ENCODE assay signal across 8 cellular contexts in genomic region chr11:119323532-119324033, GRCh38. TPM values are rescaled to one million over a fixed set of nuclear protein-coding genes. Genes with fewer than 3 reads are reported as not detected.
DNase-seq lines count a peak whose midpoint lies in the region; ATAC-seq and TF ChIP-seq lines count a peak whose summit lies in the region.

No MANE protein-coding gene starts in this region.

- H3K79me2 ChIP-seq in PC-3 (ENCODE audit: low read length) (no peaks in the 10 kb centered on the region), fibroblast of lung (ENCODE audit: control insufficient read depth, insufficient read depth, low read length) (no peaks in the 10 kb centered on the region)

- no peak for TF ChIP-seq POLR2A in thyroid gland (IDR thresholded peaks at IDR 0.05)

- H3K9me2 ChIP-seq in PC-3 (replicated peaks; ENCODE audit: low read length): no peaks in the 10 kb centered on the region

- no peaks in the 10 kb centered on the region for H3K36me3 ChIP-seq in CD4-positive, CD25-positive, alpha-beta regulatory T cell (ENCODE audit: control insufficient read depth, insufficient read depth, low read length)
- H3K36me3 ChIP-seq in PC-3 (ENCODE audit: low read depth, low read length) (no peaks in the 10 kb centered on the region), fibroblast of lung (ENCODE audit: control insufficient read depth, insufficient read depth, low read length) (no peaks in the 10 kb centered on the region), neutrophil (no peaks in the 10 kb centered on the region), thyroid gland (no peaks in the 10 kb centered on the region)

- H3K27me3 Mint-ChIP-seq in CD4-positive, CD25-positive, alpha-beta regulatory T cell: peaks cover 10% of the 10 kb centered on the region
- peaks cover 14% of the 10 kb centered on the region for H3K27me3 Mint-ChIP-seq in activated T-cell treated with anti-CD3 and anti-CD28 coated beads, Interleukin-2, amount 50 U/mL, for 24 hours

- no peaks in the 10 kb centered on the region for H3K27me3 ChIP-seq in CD4-positive, CD25-positive, alpha-beta regulatory T cell (ENCODE audit: control insufficient read depth, insufficient read depth, low read length)
- H3K27me3 ChIP-seq in PC-3 (ENCODE audit: low read length): no peaks in the 10 kb centered on the region
- H3K27me3 ChIP-seq in fibroblast of lung (ENCODE audit: control insufficient read depth, insufficient read depth, low read length): no peaks in the 10 kb centered on the region
- peaks cover 56% of the 10 kb centered on the region for H3K27me3 ChIP-seq in neutrophil
- peaks cover 8% of the 10 kb centered on the region for H3K27me3 ChIP-seq in thyroid gland

- no TSS peak for BruUV-seq in PC-3 (replicated peaks; lab: Mats Ljungman, UMichigan)

- H2AFZ ChIP-seq in PC-3 (ENCODE audit: low read length) (no peak overlapping the region), fibroblast of lung (ENCODE audit: low read length) (no peak overlapping the region)

- H3K9me3 Mint-ChIP-seq in CD4-positive, CD25-positive, alpha-beta regulatory T cell: no peaks in the 10 kb centered on the region
- H3K9me3 Mint-ChIP-seq in activated T-cell treated with anti-CD3 and anti-CD28 coated beads, Interleukin-2, amount 50 U/mL, for 24 hours: no peaks in the 10 kb centered on the region

- TF ChIP-seq CTCF in PC-3 (conservative IDR thresholded peaks at IDR 0.05; ENCODE audit: low read depth, low read length): peak; percentile 95
- TF ChIP-seq CTCF in fibroblast of lung (conservative IDR thresholded peaks at IDR 0.05 in 1 of 2, IDR thresholded peaks at IDR 0.05 in 1 of 2; ENCODE audit: low read depth in 1 of 2, low read length in 2 of 2): peak; percentile 74 to 79
- TF ChIP-seq CTCF in neutrophil (IDR thresholded peaks at IDR 0.05): peak; percentile 80
- TF ChIP-seq CTCF in thyroid gland (IDR thresholded peaks at IDR 0.05): peak; percentile 48 to 66 (median 61)

- H3K4me2 ChIP-seq in PC-3 (ENCODE audit: low read length) (no peak overlapping the region), fibroblast of lung (ENCODE audit: extremely low read depth, insufficient read depth, low read length) (no peak overlapping the region)

- peak overlapping the region in 3 of 4 donors; percentile 43 to 87 (median 63) for H3K4me3 Mint-ChIP-seq in CD4-positive, CD25-positive, alpha-beta regulatory T cell
- H3K4me3 Mint-ChIP-seq in activated T-cell treated with anti-CD3 and anti-CD28 coated beads, Interleukin-2, amount 50 U/mL, for 24 hours: no peak overlapping the region

- peaks cover 5 to 27% (median 15%) of the 10 kb centered on the region in 4 donors for H3K4me1 Mint-ChIP-seq in CD4-positive, CD25-positive, alpha-beta regulatory T cell
- H3K4me1 Mint-ChIP-seq in activated T-cell treated with anti-CD3 and anti-CD28 coated beads, Interleukin-2, amount 50 U/mL, for 24 hours (ENCODE audit: low read depth): peaks cover 25% of the 10 kb centered on the region

- ATAC-seq in CD4-positive, CD25-positive, alpha-beta regulatory T cell (ENCODE audit: low read depth in 2 of 2): peak in 1 of 2 donors; percentile 44
- ATAC-seq in PC-3 (0 out of 2 replicates have a peak, but pooled peaks have one; percentile 4), GM19452 (IDR thresholded peaks at IDR 0.05; ENCODE audit: unreplicated experiment) (no peak)

- no peak overlapping the region for H3K9ac ChIP-seq in PC-3 (ENCODE audit: low read length)
- H3K9ac ChIP-seq in fibroblast of lung (ENCODE audit: insufficient read depth, low read length): no peak overlapping the region

- peaks cover 25% of the 10 kb centered on the region for H3K4me1 ChIP-seq in CD4-positive, CD25-positive, alpha-beta regulatory T cell (ENCODE audit: control insufficient read depth, insufficient read depth, low read length, poor library complexity, severe bottlenecking)
- H3K4me1 ChIP-seq in PC-3 (ENCODE audit: insufficient read depth, low read length) (peaks cover 21% of the 10 kb centered on the region), fibroblast of lung (ENCODE audit: control insufficient read depth, extremely low read depth, insufficient read depth, low read length) (peaks cover 19% of the 10 kb centered on the region), neutrophil (ENCODE audit: control insufficient read depth in 1 of 2, insufficient read depth in 1 of 2, low read depth in 1 of 2, low read length in 1 of 2) (peaks cover 24 to 27% of the 10 kb centered on the region in 2 experiments), thyroid gland (peaks cover 15 to 27% of the 10 kb centered on the region in 2 donors)

- no peaks in the 10 kb centered on the region for H3F3A ChIP-seq in PC-3 (ENCODE audit: low read length, unreplicated experiment)

- H3K27ac ChIP-seq in CD4-positive, CD25-positive, alpha-beta regulatory T cell (ENCODE audit: insufficient read depth, low read length, poor library complexity, severe bottlenecking): no peak overlapping the region
- no peak overlapping the region for H3K27ac ChIP-seq in PC-3 (ENCODE audit: low read length)
- no peak overlapping the region for H3K27ac ChIP-seq in fibroblast of lung (ENCODE audit: insufficient read depth, low read length)
- H3K27ac ChIP-seq in neutrophil: no peak overlapping the region
- no peak overlapping the region for H3K27ac ChIP-seq in thyroid gland

- peak; percentile 65 to 74 (median 71) for DNase-seq in CD4-positive, CD25-positive, alpha-beta regulatory T cell
- peak; percentile 90 for DNase-seq in HT-29 (ENCODE audit: low spot score)
- peak; percentile 86 for DNase-seq in PC-3
- peak; percentile 85 for DNase-seq in activated T-cell treated with anti-CD3 and anti-CD28 coated beads, Interleukin-2, amount 50 U/mL, for 24 hours
- DNase-seq in fibroblast of lung (ENCODE audit: low read depth in 2 of 2): peak; percentile 46 to 72
- DNase-seq in thyroid gland: peak; percentile 58 to 70

- H3K4me3 ChIP-seq in CD4-positive, CD25-positive, alpha-beta regulatory T cell (ENCODE audit: low read depth, low read length): no peak overlapping the region
- H3K4me3 ChIP-seq in PC-3 (ENCODE audit: low read length) (no peak overlapping the region), fibroblast of lung (replicated peaks in 1 of 4; ENCODE audit: control extremely low read depth in 1 of 4, insufficient read depth in 1 of 4, low read depth in 3 of 4, low read length in 4 of 4) (no peak overlapping the region), neutrophil (ENCODE audit: low read depth in 1 of 2, low read length in 1 of 2) (no peak overlapping the region), thyroid gland (replicated peaks in 1 of 3) (no peak overlapping the region)

- intact Hi-C loops in PC-3 (cut with micrococcal nuclease): loop anchor here (1.0 to 10.0 kb wide), 3 partner anchors 11 to 159 kb away; partner anchors contain the start of genes CBL, NLRX1 and RNF26
- intact Hi-C loops in thyroid gland (cut with DNase I): loop anchor here (10.0 kb wide), 1 partner anchor 119 kb away; the partner anchor contains the start of gene CBL

- H3K36me3 Mint-ChIP-seq in CD4-positive, CD25-positive, alpha-beta regulatory T cell: no peaks in the 10 kb centered on the region
- H3K36me3 Mint-ChIP-seq in activated T-cell treated with anti-CD3 and anti-CD28 coated beads, Interleukin-2, amount 50 U/mL, for 24 hours (ENCODE audit: low read depth): no peaks in the 10 kb centered on the region

- CTCF ChIA-PET in PC-3 (lab: Charles Lee): interaction anchor here (1.2 to 1.3 kb wide), 2 partner anchors 14 to 39 kb away, joined by 3 to 6 read pairs; no protein-coding TSS in a partner anchor

- H3K27ac Mint-ChIP-seq in CD4-positive, CD25-positive, alpha-beta regulatory T cell: peak overlapping the region in 1 of 3 donors; percentile 24
- no peak overlapping the region for H3K27ac Mint-ChIP-seq in activated T-cell treated with anti-CD3 and anti-CD28 coated beads, Interleukin-2, amount 50 U/mL, for 24 hours

- 17 to 28% methylated on average over 8 of the region's 8 CpGs for WGBS in thyroid gland, 2 donors

- H4K20me1 ChIP-seq in PC-3 (ENCODE audit: low read length) (no peaks in the 10 kb centered on the region), fibroblast of lung (ENCODE audit: control insufficient read depth, extremely low read depth, insufficient read depth, low read length) (no peaks in the 10 kb centered on the region)

- POLR2A ChIA-PET in PC-3 (lab: Charles Lee; ENCODE audit: unreplicated experiment): interaction anchor here (1.0 kb wide), 1 partner anchor 15 kb away, joined by 3 read pairs; no protein-coding TSS in a partner anchor

- H3K9me3 ChIP-seq in CD4-positive, CD25-positive, alpha-beta regulatory T cell (ENCODE audit: control insufficient read depth in 2 of 2, low read length in 2 of 2): no peaks in the 10 kb centered on the region
- no peaks in the 10 kb centered on the region for H3K9me3 ChIP-seq in PC-3 (ENCODE audit: low read length)
- H3K9me3 ChIP-seq in fibroblast of lung (ENCODE audit: control insufficient read depth, insufficient read depth, low read depth, low read length): no peaks in the 10 kb centered on the region
- H3K9me3 ChIP-seq in neutrophil: no peaks in the 10 kb centered on the region
- no peaks in the 10 kb centered on the region for H3K9me3 ChIP-seq in thyroid gland

RNA-seq across cellular contexts. Expression of gene MCAM, which starts 6.7 kb away (rescaled TPM):
- total RNA-seq in CD4-positive, CD25-positive, alpha-beta regulatory T cell: 10.1 TPM
- polyA plus RNA-seq in CD4-positive, CD25-positive, alpha-beta regulatory T cell: 1 to 10 TPM in 3 of 4 donors, under 1 TPM in 1; 0.37 to 1.6 (median 1.5) TPM
- 6.4 and 9.9 TPM in 2 replicates for total RNA-seq in HT-29 (2014; rRNA removed; shearing (Covaris generic))
- total RNA-seq in PC-3 (2014; rRNA removed): 124 and 162 TPM in 2 replicates
- 3.9 and 4.8 TPM in 2 replicates for total RNA-seq in fibroblast of lung
- 8.1 and 26.3 TPM in 2 replicates for polyA plus RNA-seq in fibroblast of lung
- 7.7 and 23.8 TPM in 2 replicates for polyA plus RNA-seq in fibroblast of lung (2012)
- 7.4 and 15.7 TPM in 2 replicates for polyA minus RNA-seq in fibroblast of lung (ENCODE audit: low replicate concordance)
- 100 to 1,000 TPM in 1 of 4 donors, 10 to 100 TPM in 3; 17.6 to 243 (median 61.8) TPM for total RNA-seq in thyroid gland

RNA-seq across cellular contexts. Expression of gene RNF26, which starts 10.7 kb away (rescaled TPM):
- total RNA-seq in CD4-positive, CD25-positive, alpha-beta regulatory T cell: 21.0 TPM
- 10 to 100 TPM; 27.5 to 38.3 (median 37.4) TPM for polyA plus RNA-seq in CD4-positive, CD25-positive, alpha-beta regulatory T cell
- 13.3 and 14.8 TPM in 2 replicates for total RNA-seq in HT-29 (2014; rRNA removed; shearing (Covaris generic))
- total RNA-seq in PC-3 (2014; rRNA removed) (22.9 and 34.5 TPM in 2 replicates), fibroblast of lung (4.1 and 7.1 TPM in 2 replicates), thyroid gland (10 to 100 TPM; 10.1 to 18.9 (median 14.1) TPM)
- 22.9 and 38.0 TPM in 2 replicates for polyA plus RNA-seq in fibroblast of lung
- polyA plus RNA-seq in fibroblast of lung (2012): 27.6 and 45.2 TPM in 2 replicates
- polyA minus RNA-seq in fibroblast of lung (ENCODE audit: low replicate concordance): 113 and 145 TPM in 2 replicates

RNA-seq across cellular contexts. Expression of gene C1QTNF5, which starts 17.1 kb away (rescaled TPM):
- total RNA-seq in CD4-positive, CD25-positive, alpha-beta regulatory T cell: not detected
- polyA plus RNA-seq in CD4-positive, CD25-positive, alpha-beta regulatory T cell: not detected
- total RNA-seq in HT-29 (2014; rRNA removed; shearing (Covaris generic)): 0.47 and 0.56 TPM in 2 replicates
- total RNA-seq in PC-3 (2014; rRNA removed): 2.0 and 2.6 TPM in 2 replicates
- 32.0 and 34.4 TPM in 2 replicates for total RNA-seq in fibroblast of lung
- 13.4 and 13.6 TPM in 2 replicates for polyA plus RNA-seq in fibroblast of lung
- polyA plus RNA-seq in fibroblast of lung (2012): 23.0 and 28.9 TPM in 2 replicates
- polyA minus RNA-seq in fibroblast of lung (ENCODE audit: low replicate concordance): 10.6 and 14.9 TPM in 2 replicates
- 10 to 100 TPM; 13.0 to 46.4 (median 27.8) TPM for total RNA-seq in thyroid gland

RNA-seq across cellular contexts. Expression of gene MFRP, which starts 22.9 kb away (rescaled TPM):
- not detected for total RNA-seq in CD4-positive, CD25-positive, alpha-beta regulatory T cell
- not detected for polyA plus RNA-seq in CD4-positive, CD25-positive, alpha-beta regulatory T cell
- not detected in 2 replicates for total RNA-seq in HT-29 (2014; rRNA removed; shearing (Covaris generic))
- total RNA-seq in PC-3 (2014; rRNA removed) (not detected in 2 replicates), fibroblast of lung (not detected in 2 replicates), thyroid gland (not detected)
- polyA plus RNA-seq in fibroblast of lung: not detected in 2 replicates
- polyA plus RNA-seq in fibroblast of lung (2012): not detected in 2 replicates
- polyA minus RNA-seq in fibroblast of lung (ENCODE audit: low replicate concordance): not detected in 2 replicates

RNA-seq across cellular contexts. Expression of gene USP2, which starts 57.9 kb away (rescaled TPM):
- total RNA-seq in CD4-positive, CD25-positive, alpha-beta regulatory T cell: 1.6 TPM
- polyA plus RNA-seq in CD4-positive, CD25-positive, alpha-beta regulatory T cell: under 1 TPM in 1 of 4 donors, not detected in 3; 0.22 TPM
- 2.2 and 4.4 TPM in 2 replicates for total RNA-seq in HT-29 (2014; rRNA removed; shearing (Covaris generic))
- total RNA-seq in PC-3 (2014; rRNA removed) (0.92 and 1.8 TPM in 2 replicates), fibroblast of lung (0.77 and 2.3 TPM in 2 replicates), thyroid gland (1 to 10 TPM; 2.0 to 5.3 (median 4.6) TPM)
- 0.66 and 1.0 TPM in 2 replicates for polyA plus RNA-seq in fibroblast of lung
- polyA plus RNA-seq in fibroblast of lung (2012): 0.78 and 0.98 TPM in 2 replicates
- polyA minus RNA-seq in fibroblast of lung (ENCODE audit: low replicate concordance): 1.4 and 7.7 TPM in 2 replicates
